14 cellular contexts compared by ENCODE assay signal in the genomic region with DNA sequence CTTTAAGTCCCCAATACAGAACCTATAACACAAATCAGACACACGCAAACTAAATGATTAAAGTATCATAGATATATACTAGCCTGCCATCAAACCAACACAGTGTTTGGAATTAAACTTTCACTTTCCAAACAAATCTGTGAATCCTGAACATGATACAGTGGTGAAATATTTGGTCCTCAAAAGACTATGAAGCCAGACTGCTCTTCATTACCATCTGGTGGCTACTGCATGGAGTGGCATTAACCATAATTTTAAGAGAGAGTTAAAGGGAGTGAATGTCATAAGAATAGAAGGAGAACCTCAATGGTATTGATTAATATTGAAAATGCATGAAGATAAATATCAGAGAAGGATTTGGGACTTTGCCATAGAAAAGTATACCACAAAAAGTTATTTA. TPM values are rescaled to one million over a fixed set of nuclear protein-coding genes. Genes with fewer than 3 reads are reported as not detected.
A peak's percentile ranks its signal among the peaks of the same experiment; 100 is the strongest.
DNase-seq lines count a peak whose midpoint lies in the region; ATAC-seq and TF ChIP-seq lines count a peak whose summit lies in the region.
"Had no signal": no experiment of that assay in that cellular context is flagged by ENCODE, and none has a peak within 500 bp of the region (broad histone marks: within the 10 kb centered on the region; RNA-seq: fewer than 3 reads in every experiment).

No MANE protein-coding gene starts in this region.

- H3K4me3 ChIP-seq in IMR-90 (ENCODE audit: insufficient read depth, low read depth, low read length) (no peak overlapping the region), astrocyte of the spinal cord (ENCODE audit: low read depth, low read length) (no peak overlapping the region), neural progenitor cell (no peak overlapping the region)
- H3K4me3 ChIP-seq: gastroesophageal sphincter, tibial artery had no signal

- ATAC-seq in IMR-90 (ENCODE audit: low read depth): peak; percentile 97
- ATAC-seq: activated naive CD4-positive, alpha-beta T cell treated with anti-CD3 and anti-CD28 coated beads, Interleukin-2, amount 50 U/mL, for 72 hours; gastroesophageal sphincter had no signal

- H4K91ac ChIP-seq in IMR-90 (ENCODE audit: insufficient read depth, low read depth, low read length): no peak overlapping the region

- no CpG with 5 or more reads among the region's 1 CpG for WGBS in IMR-90 (ENCODE audit: extremely low coverage in 2 of 2, insufficient read length in 1 of 2), 2 experiments

- H4K5ac ChIP-seq in IMR-90 (ENCODE audit: low read depth, low read length): no peak overlapping the region

- H3K18ac ChIP-seq in IMR-90 (ENCODE audit: low read depth, low read length): no peak overlapping the region

- in situ Hi-C loops in IMR-90 (cut with MboI; ENCODE audit: low sequenced_read_pairs): no loop called here
- in situ Hi-C loops in astrocyte of the spinal cord (cut with HindIII; ENCODE audit: low sequenced_read_pairs): no loop called here

- TF ChIP-seq POLR2A in IMR-90 (IDR thresholded peaks at IDR 0.05; ENCODE audit: low read depth, low read length): no peak

- no peaks in the 10 kb centered on the region for H3K79me2 ChIP-seq in neural progenitor cell (ENCODE audit: low read depth)

- H3K9ac ChIP-seq in IMR-90 (ENCODE audit: low read depth, low read length) (no peak overlapping the region), neural progenitor cell (no peak overlapping the region)

- H3F3A ChIP-seq in neural progenitor cell (ENCODE audit: low read depth): no peaks in the 10 kb centered on the region

- dilution Hi-C loops in IMR-90 (cut with HindIII; ENCODE audit: low sequenced_read_pairs, unreplicated experiment): no loop called here

- H3K9me3 Mint-ChIP-seq in neural progenitor cell (no peaks in the 10 kb centered on the region), immature natural killer cell (no peaks in the 10 kb centered on the region)
- H3K9me3 Mint-ChIP-seq: activated naive CD4-positive, alpha-beta T cell treated with anti-CD3 and anti-CD28 coated beads, Interleukin-2, amount 50 U/mL, for 72 hours had no signal

- no peak overlapping the region for H3K4me2 ChIP-seq in IMR-90 (ENCODE audit: low read depth, low read length)
- H3K4me2 ChIP-seq in neural progenitor cell: no peak overlapping the region

- CTCF ChIA-PET in IMR-90 (lab: Yijun Ruan, JAX): no interaction called here

- H3K27me3 Mint-ChIP-seq in neural progenitor cell (ENCODE audit: insufficient read depth, low read depth): peaks cover 5% of the 10 kb centered on the region
- H3K27me3 Mint-ChIP-seq in immature natural killer cell (ENCODE audit: low read depth in 3 of 3): peaks cover 0 to 5% (median 3%) of the 10 kb centered on the region in 3 donors

- H3K4me1 Mint-ChIP-seq in neural progenitor cell: no peaks in the 10 kb centered on the region
- no peaks in the 10 kb centered on the region for H3K4me1 Mint-ChIP-seq in immature natural killer cell

- no peak overlapping the region for H2AK5ac ChIP-seq in IMR-90 (ENCODE audit: low read depth, low read length)

- H2BK5ac ChIP-seq in IMR-90 (ENCODE audit: low read depth, low read length, poor library complexity, severe bottlenecking): no peak overlapping the region

- no peaks in the 10 kb centered on the region for H3K4me1 ChIP-seq in IMR-90 (ENCODE audit: control insufficient read depth, insufficient read depth, low read length)
- H3K4me1 ChIP-seq in neural progenitor cell: no peaks in the 10 kb centered on the region
- H3K4me1 ChIP-seq: gastroesophageal sphincter, tibial artery had no signal

- no peaks in the 10 kb centered on the region for H3K9me3 ChIP-seq in IMR-90 (ENCODE audit: control insufficient read depth, insufficient read depth, low read length)
- no peaks in the 10 kb centered on the region for H3K9me3 ChIP-seq in neural progenitor cell (ENCODE audit: low read depth)
- H3K9me3 ChIP-seq: gastroesophageal sphincter, tibial artery had no signal

- intact Hi-C loops in IMR-90 (cut with micrococcal nuclease): loop anchor here (1.0 to 5.0 kb wide), 5 partner anchors 50 to 674 kb away; no protein-coding TSS in a partner anchor

- H3K36me3 Mint-ChIP-seq in neural progenitor cell: no peaks in the 10 kb centered on the region
- H3K36me3 Mint-ChIP-seq in immature natural killer cell: no peaks in the 10 kb centered on the region
- H3K36me3 Mint-ChIP-seq: activated naive CD4-positive, alpha-beta T cell treated with anti-CD3 and anti-CD28 coated beads, Interleukin-2, amount 50 U/mL, for 72 hours had no signal

- TF ChIP-seq CTCF in IMR-90 (conservative IDR thresholded peaks at IDR 0.05; ENCODE audit: low read depth, low read length) (peak; percentile 68), astrocyte of the spinal cord (IDR thresholded peaks at IDR 0.05; ENCODE audit: low read depth, low read length) (peak; percentile 54), neural progenitor cell (IDR thresholded peaks at IDR 0.05) (peak; percentile 25)

- H3K56ac ChIP-seq in IMR-90 (ENCODE audit: extremely low read depth, insufficient read depth, low read length): no peak overlapping the region

- H3K36me3 ChIP-seq in IMR-90 (ENCODE audit: control insufficient read depth, insufficient read depth, low read length) (no peaks in the 10 kb centered on the region), neural progenitor cell (no peaks in the 10 kb centered on the region)
- H3K36me3 ChIP-seq: gastroesophageal sphincter, tibial artery had no signal

- no peak overlapping the region for H2BK120ac ChIP-seq in IMR-90 (ENCODE audit: low read depth, low read length)

- no peak overlapping the region for H3K4ac ChIP-seq in IMR-90 (ENCODE audit: low read depth, low read length)

- H4K20me1 ChIP-seq in IMR-90 (ENCODE audit: insufficient read depth, low read length): no peaks in the 10 kb centered on the region
- no peaks in the 10 kb centered on the region for H4K20me1 ChIP-seq in neural progenitor cell (ENCODE audit: low read depth)

- H2AK9ac ChIP-seq in IMR-90 (replicated peaks; ENCODE audit: low read depth, low read length, poor library complexity): no peak overlapping the region

- DNase-seq in NCI-H2171 treated with DMSO at 0.1 percent for 48 hours (lab: John Stamatoyannopoulos, UW) (peak; percentile 0), NCI-H2171 (lab: John Stamatoyannopoulos, UW) (no peak), IMR-90 (peak; percentile 79), astrocyte of the spinal cord (ENCODE audit: low read depth, low spot score) (peak; percentile 41), neural progenitor cell (ENCODE audit: low spot score) (no peak), iPS-NIHi11 (ENCODE audit: low spot score) (no peak), COLO668 (lab: John Stamatoyannopoulos, UW; ENCODE audit: unreplicated experiment) (no peak), immature natural killer cell (no peak)
- DNase-seq: NCI-H345; stimulated activated CD4-positive, alpha-beta T cell treated with anti-CD3 and anti-CD28 coated beads, Interleukin-1b, Interleukin-23, amount 100 ng/mL, for 48 hours; tibial artery had no signal

- no peaks in the 10 kb centered on the region for H3K9me1 ChIP-seq in IMR-90 (ENCODE audit: insufficient read depth, low read length)

- no peak overlapping the region for H4K8ac ChIP-seq in IMR-90 (ENCODE audit: low read depth in 2 of 2, low read length in 2 of 2)

- H3K27ac Mint-ChIP-seq in neural progenitor cell: no peak overlapping the region
- no peak overlapping the region for H3K27ac Mint-ChIP-seq in immature natural killer cell
- H3K27ac Mint-ChIP-seq: activated naive CD4-positive, alpha-beta T cell treated with anti-CD3 and anti-CD28 coated beads, Interleukin-2, amount 50 U/mL, for 72 hours had no signal

- TF ChIP-seq RAD21 in IMR-90 (IDR thresholded peaks at IDR 0.05; ENCODE audit: low read length): peak; percentile 64

- H3K27me3 ChIP-seq in IMR-90 (ENCODE audit: control insufficient read depth, insufficient read depth, low read length) (no peaks in the 10 kb centered on the region), neural progenitor cell (peaks cover 17% of the 10 kb centered on the region)
- H3K27me3 ChIP-seq: gastroesophageal sphincter, tibial artery had no signal

- BruUV-seq in IMR-90 (replicated peaks; lab: Mats Ljungman, UMichigan): no TSS peak

- POLR2A ChIA-PET in IMR-90 (lab: Charles Lee; ENCODE audit: unreplicated experiment): no interaction called here

- no peaks in the 10 kb centered on the region for H3K79me1 ChIP-seq in IMR-90 (ENCODE audit: low read depth in 1 of 2, low read length in 2 of 2)

- H2BK15ac ChIP-seq in IMR-90 (ENCODE audit: low read depth, low read length): no peak overlapping the region

- H3K14ac ChIP-seq in IMR-90 (replicated peaks; ENCODE audit: low read depth, low read length): no peak overlapping the region

- H3K23ac ChIP-seq in IMR-90 (ENCODE audit: low read depth, low read length): no peak overlapping the region

- no peak overlapping the region for H2BK20ac ChIP-seq in IMR-90 (ENCODE audit: low read depth, low read length)

- H3K4me3 Mint-ChIP-seq in neural progenitor cell (no peak overlapping the region), immature natural killer cell (no peak overlapping the region)

- H3K27ac ChIP-seq in IMR-90 (ENCODE audit: insufficient read depth, low read length): no peak overlapping the region
- no peak overlapping the region for H3K27ac ChIP-seq in neural progenitor cell
- H3K27ac ChIP-seq: gastroesophageal sphincter, tibial artery had no signal

- H2AFZ ChIP-seq in IMR-90 (replicated peaks; ENCODE audit: low read length, poor library complexity) (no peak overlapping the region), neural progenitor cell (replicated peaks) (no peak overlapping the region)

TF ChIP-seq in IMR-90, 13 proteins besides CTCF, POLR2A, EP300 and RAD21:
- no peak for TF ChIP-seq CHD1 (IDR thresholded peaks at IDR 0.05; ENCODE audit: low read depth, low read length)
- TF ChIP-seq SMC3 (IDR thresholded peaks at IDR 0.05; ENCODE audit: low read depth, low read length): peak; percentile 72

RNA-seq across cellular contexts. Expression of a gene that starts 9.2 kb away (rescaled TPM):
- total RNA-seq in IMR-90 (2012; rRNA removed): 1.7 and 1.8 TPM in 2 replicates
- 1.1 and 1.6 TPM in 2 replicates for polyA plus RNA-seq in IMR-90 (2012; rRNA removed)
- 0.05 and 0.19 TPM in 2 replicates for polyA plus RNA-seq in IMR-90 (2012; cell fraction: cytosol; rRNA removed)
- polyA plus RNA-seq in IMR-90 (2012; cell fraction: nucleus; rRNA removed; ENCODE audit: low replicate concordance): 0.32 and 0.69 TPM in 2 replicates
- total RNA-seq in neural progenitor cell (ENCODE audit: low replicate concordance): not detected in 2 replicates
- polyA plus RNA-seq in immature natural killer cell: not detected
- total RNA-seq: activated naive CD4-positive, alpha-beta T cell treated with anti-CD3 and anti-CD28 coated beads, Interleukin-2, amount 50 U/mL, for 72 hours; HT-29 had no signal

RNA-seq across cellular contexts. Expression of a gene that starts 28.8 kb away (rescaled TPM):
- 16.1 and 16.4 TPM in 2 replicates for total RNA-seq in IMR-90 (2012; rRNA removed)
- polyA plus RNA-seq in IMR-90 (2012; rRNA removed): 4.5 and 4.7 TPM in 2 replicates
- polyA plus RNA-seq in IMR-90 (2012; cell fraction: cytosol; rRNA removed): 2.7 and 4.0 TPM in 2 replicates
- polyA plus RNA-seq in IMR-90 (2012; cell fraction: nucleus; rRNA removed; ENCODE audit: low replicate concordance): 4.0 and 4.5 TPM in 2 replicates
- total RNA-seq in neural progenitor cell (ENCODE audit: low replicate concordance): not detected in 2 replicates
- not detected for polyA plus RNA-seq in immature natural killer cell
- total RNA-seq: activated naive CD4-positive, alpha-beta T cell treated with anti-CD3 and anti-CD28 coated beads, Interleukin-2, amount 50 U/mL, for 72 hours; gastroesophageal sphincter; HT-29 had no signal

Comparison
In these comparisons a context has a peak if more than half of its experiments do, and no peak if none do; other contexts are left out.
1. DNase-seq: peak in NCI-H2171 treated with DMSO at 0.1 percent for 48 hours (single experiment), IMR-90 (single experiment) and astrocyte of the spinal cord (single experiment); none in NCI-H2171 (single experiment), neural progenitor cell (single experiment), iPS-NIHi11 (single experiment), COLO668 (single experiment) and immature natural killer cell (0 of 3).
2. RNA of a gene that starts 28.8 kb away (total RNA-seq): 16.1 to 16.4 TPM in IMR-90; not detected in neural progenitor cell; every median in the first group is over 10 times any median in the second.
3. Peak in every context shown above with its lines, with median percentiles within 50 percentile points of each other: CTCF ChIP-seq.